In the genomic region with DNA sequence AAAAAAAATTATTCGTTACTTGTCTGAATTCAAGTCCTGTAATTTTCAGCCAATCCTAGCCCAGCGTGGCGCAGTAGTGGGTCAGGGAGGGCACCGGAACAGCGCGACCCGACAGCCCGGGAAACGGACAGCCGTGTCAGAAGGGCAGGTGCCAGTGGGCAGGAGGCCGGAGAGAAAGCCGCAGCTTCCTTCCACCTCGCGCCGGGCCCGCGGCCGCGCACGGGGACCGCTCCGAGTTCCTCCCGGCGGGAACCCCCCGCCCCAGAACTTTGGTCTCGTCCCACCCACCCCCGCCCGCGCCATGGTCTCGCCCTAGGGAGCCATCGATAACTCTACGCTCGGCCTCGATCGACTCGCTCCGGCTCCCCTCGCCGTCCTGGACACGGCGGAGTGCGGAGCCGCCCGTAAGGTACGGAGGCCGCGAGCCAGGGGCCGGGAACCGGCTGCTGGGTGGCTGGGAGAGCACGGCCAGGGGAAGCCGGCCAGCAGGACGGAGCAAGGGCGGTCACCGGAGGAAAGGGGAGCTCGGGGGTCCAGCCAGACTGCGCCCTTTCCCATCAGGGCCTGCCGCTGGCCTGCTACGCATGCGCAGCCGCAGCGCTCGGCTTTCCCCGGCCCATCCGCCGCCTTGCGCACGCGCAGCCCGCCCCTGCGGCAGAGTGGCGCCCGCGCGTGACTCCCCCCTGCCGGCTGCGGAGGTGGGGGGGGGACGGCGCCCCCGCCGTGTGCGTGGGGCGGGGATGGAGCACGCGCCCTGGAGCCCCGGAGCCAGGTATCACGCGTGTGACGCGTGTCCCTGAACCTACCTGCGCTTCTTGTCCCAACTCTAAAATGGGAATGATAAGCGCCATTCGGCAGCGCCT, we compare ENCODE assay signal across 1 cellular context.
TF ChIP-seq lines count a peak whose summit lies in the region.

A gene with protein sequence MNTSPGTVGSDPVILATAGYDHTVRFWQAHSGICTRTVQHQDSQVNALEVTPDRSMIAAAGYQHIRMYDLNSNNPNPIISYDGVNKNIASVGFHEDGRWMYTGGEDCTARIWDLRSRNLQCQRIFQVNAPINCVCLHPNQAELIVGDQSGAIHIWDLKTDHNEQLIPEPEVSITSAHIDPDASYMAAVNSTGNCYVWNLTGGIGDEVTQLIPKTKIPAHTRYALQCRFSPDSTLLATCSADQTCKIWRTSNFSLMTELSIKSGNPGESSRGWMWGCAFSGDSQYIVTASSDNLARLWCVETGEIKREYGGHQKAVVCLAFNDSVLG (plus strand): TSS at position 351 of the 863 bp plus-strand sequence. CDS start 632 bp downstream, outside the sequence.

TF ChIP-seq in HepG2, 621 proteins besides CTCF, POLR2A, EP300 and RAD21 (continued from another document and continues in another):
- TF ChIP-seq, protein P1, sequence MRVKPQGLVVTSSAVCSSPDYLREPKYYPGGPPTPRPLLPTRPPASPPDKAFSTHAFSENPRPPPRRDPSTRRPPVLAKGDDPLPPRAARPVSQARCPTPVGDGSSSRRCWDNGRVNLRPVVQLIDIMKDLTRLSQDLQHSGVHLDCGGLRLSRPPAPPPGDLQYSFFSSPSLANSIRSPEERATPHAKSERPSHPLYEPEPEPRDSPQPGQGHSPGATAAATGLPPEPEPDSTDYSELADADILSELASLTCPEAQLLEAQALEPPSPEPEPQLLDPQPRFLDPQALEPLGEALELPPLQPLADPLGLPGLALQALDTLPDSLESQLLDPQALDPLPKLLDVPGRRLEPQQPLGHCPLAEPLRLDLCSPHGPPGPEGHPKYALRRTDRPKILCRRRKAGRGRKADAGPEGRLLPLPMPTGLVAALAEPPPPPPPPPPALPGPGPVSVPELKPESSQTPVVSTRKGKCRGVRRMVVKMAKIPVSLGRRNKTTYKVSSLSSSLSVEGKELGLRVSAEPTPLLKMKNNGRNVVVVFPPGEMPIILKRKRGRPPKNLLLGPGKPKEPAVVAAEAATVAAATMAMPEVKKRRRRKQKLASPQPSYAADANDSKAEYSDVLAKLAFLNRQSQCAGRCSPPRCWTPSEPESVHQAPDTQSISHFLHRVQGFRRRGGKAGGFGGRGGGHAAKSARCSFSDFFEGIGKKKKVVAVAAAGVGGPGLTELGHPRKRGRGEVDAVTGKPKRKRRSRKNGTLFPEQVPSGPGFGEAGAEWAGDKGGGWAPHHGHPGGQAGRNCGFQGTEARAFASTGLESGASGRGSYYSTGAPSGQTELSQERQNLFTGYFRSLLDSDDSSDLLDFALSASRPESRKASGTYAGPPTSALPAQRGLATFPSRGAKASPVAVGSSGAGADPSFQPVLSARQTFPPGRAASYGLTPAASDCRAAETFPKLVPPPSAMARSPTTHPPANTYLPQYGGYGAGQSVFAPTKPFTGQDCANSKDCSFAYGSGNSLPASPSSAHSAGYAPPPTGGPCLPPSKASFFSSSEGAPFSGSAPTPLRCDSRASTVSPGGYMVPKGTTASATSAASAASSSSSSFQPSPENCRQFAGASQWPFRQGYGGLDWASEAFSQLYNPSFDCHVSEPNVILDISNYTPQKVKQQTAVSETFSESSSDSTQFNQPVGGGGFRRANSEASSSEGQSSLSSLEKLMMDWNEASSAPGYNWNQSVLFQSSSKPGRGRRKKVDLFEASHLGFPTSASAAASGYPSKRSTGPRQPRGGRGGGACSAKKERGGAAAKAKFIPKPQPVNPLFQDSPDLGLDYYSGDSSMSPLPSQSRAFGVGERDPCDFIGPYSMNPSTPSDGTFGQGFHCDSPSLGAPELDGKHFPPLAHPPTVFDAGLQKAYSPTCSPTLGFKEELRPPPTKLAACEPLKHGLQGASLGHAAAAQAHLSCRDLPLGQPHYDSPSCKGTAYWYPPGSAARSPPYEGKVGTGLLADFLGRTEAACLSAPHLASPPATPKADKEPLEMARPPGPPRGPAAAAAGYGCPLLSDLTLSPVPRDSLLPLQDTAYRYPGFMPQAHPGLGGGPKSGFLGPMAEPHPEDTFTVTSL (CRISPR knock-in tag; IDR thresholded peaks at IDR 0.05; ENCODE audit: borderline replicate concordance): no peak
- peak; percentile 98 for TF ChIP-seq POLR2AphosphoS2 (IDR thresholded peaks at IDR 0.05; ENCODE audit: low read depth, low read length)
- TF ChIP-seq, protein P2, sequence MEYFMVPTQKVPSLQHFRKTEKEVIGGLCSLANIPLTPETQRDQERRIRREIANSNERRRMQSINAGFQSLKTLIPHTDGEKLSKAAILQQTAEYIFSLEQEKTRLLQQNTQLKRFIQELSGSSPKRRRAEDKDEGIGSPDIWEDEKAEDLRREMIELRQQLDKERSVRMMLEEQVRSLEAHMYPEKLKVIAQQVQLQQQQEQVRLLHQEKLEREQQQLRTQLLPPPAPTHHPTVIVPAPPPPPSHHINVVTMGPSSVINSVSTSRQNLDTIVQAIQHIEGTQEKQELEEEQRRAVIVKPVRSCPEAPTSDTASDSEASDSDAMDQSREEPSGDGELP (IDR thresholded peaks at IDR 0.05; ENCODE audit: borderline replicate concordance, low read depth): no peak
- 0 out of 2 replicates have a peak, but pooled peaks have one; percentile 81 for TF ChIP-seq ZNF20 (CRISPR knock-in tag; IDR thresholded peaks at IDR 0.05)
- no peak for TF ChIP-seq MAFG (CRISPR knock-in tag; IDR thresholded peaks at IDR 0.05)
- TF ChIP-seq SALL1 (CRISPR knock-in tag; IDR thresholded peaks at IDR 0.05): peak; percentile 84
- TF ChIP-seq ZNF12 (CRISPR knock-in tag; IDR thresholded peaks at IDR 0.05): no peak
- TF ChIP-seq POLR2AphosphoS5 (IDR thresholded peaks at IDR 0.05; ENCODE audit: low read depth, low read length): peak; percentile 72
- TF ChIP-seq, protein P3, sequence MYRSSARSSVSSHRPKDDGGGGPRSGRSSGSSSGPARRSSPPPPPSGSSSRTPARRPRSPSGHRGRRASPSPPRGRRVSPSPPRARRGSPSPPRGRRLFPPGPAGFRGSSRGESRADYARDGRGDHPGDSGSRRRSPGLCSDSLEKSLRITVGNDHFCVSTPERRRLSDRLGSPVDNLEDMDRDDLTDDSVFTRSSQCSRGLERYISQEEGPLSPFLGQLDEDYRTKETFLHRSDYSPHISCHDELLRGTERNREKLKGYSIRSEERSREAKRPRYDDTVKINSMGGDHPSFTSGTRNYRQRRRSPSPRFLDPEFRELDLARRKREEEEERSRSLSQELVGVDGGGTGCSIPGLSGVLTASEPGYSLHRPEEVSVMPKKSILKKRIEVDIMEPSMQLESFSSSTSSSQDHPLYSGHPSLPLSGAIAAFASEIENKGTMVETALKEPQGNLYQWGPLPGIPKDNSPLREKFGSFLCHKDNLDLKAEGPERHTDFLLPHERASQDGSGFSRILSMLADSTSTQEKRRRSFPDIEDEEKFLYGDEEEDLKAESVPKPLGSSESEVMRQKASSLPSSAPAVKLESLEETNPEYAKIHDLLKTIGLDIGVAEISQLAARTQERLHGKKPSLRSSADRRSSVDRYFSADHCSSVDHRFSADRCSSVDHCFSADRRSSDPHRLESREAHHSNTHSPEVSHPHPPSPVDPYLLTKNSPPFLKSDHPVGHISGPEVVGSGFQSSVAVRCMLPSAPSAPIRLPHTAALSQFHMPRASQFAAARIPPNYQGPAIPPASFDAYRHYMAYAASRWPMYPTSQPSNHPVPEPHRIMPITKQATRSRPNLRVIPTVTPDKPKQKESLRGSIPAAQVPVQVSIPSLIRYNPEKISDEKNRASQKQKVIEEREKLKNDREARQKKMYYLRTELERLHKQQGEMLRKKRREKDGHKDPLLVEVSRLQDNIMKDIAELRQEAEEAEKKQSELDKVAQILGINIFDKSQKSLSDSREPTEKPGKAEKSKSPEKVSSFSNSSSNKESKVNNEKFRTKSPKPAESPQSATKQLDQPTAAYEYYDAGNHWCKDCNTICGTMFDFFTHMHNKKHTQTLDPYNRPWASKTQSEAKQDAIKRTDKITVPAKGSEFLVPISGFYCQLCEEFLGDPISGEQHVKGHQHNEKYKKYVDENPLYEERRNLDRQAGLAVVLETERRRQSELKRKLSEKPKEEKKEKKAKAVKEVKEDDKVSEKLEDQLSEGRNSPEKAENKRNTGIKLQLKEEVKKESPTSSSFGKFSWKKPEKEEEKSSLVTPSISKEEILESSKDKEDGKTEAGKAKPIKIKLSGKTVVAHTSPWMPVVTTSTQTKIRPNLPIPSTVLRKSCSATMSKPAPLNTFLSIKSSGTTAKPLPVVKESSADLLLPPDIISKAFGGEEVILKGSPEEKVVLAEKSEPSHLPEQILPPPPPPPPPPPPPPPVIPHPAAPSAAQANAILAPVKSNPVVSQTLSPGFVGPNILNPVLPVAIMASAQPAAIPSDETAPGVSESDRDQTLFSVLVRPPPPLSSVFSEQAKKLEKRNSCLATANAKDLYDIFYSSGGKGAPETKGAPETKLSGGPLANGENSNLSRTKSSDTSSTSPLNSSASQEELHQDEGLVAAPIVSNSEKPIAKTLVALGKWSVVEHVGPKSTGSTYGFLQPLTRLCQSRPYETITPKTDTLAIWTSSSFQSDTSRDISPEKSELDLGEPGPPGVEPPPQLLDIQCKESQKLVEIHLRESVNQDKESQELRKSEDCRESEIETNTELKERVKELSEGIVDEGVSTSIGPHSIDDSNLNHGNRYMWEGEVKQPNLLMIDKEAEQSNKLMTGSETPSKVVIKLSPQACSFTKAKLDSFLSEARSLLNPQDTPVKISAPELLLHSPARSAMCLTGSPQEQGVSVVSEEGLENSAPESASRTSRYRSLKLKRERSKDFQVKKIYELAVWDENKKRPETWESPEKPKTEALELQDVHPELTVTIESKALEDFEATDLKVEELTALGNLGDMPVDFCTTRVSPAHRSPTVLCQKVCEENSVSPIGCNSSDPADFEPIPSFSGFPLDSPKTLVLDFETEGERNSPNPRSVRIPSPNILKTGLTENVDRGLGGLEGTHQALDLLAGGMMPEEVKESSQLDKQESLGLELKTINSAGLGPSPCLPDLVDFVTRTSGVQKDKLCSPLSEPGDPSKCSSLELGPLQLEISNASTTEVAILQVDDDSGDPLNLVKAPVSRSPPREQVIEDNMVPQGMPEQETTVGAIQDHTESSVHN (CRISPR knock-in tag; IDR thresholded peaks at IDR 0.05): no peak
- TF ChIP-seq ATM (IDR thresholded peaks at IDR 0.05; ENCODE audit: borderline replicate concordance): no peak
- no peak for TF ChIP-seq TBX3 (IDR thresholded peaks at IDR 0.05; ENCODE audit: borderline replicate concordance)
- no peak for TF ChIP-seq GPN1 (CRISPR knock-in tag; IDR thresholded peaks at IDR 0.05; ENCODE audit: borderline replicate concordance)
- no peak for TF ChIP-seq PRPF4 (IDR thresholded peaks at IDR 0.05; ENCODE audit: low read depth, low read length, poor library complexity, severe bottlenecking)
- peak; percentile 74; the same call in 1 of the 2 replicates for TF ChIP-seq YEATS2 (CRISPR knock-in tag; IDR thresholded peaks at IDR 0.05; ENCODE audit: borderline replicate concordance)
- TF ChIP-seq, protein P4, sequence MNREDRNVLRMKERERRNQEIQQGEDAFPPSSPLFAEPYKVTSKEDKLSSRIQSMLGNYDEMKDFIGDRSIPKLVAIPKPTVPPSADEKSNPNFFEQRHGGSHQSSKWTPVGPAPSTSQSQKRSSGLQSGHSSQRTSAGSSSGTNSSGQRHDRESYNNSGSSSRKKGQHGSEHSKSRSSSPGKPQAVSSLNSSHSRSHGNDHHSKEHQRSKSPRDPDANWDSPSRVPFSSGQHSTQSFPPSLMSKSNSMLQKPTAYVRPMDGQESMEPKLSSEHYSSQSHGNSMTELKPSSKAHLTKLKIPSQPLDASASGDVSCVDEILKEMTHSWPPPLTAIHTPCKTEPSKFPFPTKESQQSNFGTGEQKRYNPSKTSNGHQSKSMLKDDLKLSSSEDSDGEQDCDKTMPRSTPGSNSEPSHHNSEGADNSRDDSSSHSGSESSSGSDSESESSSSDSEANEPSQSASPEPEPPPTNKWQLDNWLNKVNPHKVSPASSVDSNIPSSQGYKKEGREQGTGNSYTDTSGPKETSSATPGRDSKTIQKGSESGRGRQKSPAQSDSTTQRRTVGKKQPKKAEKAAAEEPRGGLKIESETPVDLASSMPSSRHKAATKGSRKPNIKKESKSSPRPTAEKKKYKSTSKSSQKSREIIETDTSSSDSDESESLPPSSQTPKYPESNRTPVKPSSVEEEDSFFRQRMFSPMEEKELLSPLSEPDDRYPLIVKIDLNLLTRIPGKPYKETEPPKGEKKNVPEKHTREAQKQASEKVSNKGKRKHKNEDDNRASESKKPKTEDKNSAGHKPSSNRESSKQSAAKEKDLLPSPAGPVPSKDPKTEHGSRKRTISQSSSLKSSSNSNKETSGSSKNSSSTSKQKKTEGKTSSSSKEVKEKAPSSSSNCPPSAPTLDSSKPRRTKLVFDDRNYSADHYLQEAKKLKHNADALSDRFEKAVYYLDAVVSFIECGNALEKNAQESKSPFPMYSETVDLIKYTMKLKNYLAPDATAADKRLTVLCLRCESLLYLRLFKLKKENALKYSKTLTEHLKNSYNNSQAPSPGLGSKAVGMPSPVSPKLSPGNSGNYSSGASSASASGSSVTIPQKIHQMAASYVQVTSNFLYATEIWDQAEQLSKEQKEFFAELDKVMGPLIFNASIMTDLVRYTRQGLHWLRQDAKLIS (CRISPR knock-in tag; IDR thresholded peaks at IDR 0.05): no peak
- TF ChIP-seq HIVEP1 (CRISPR knock-in tag; IDR thresholded peaks at IDR 0.05): peak; percentile 74
- TF ChIP-seq ZZZ3 (CRISPR knock-in tag; IDR thresholded peaks at IDR 0.05; ENCODE audit: borderline replicate concordance): peak; percentile 73
- no peak for TF ChIP-seq XBP1 (CRISPR knock-in tag; IDR thresholded peaks at IDR 0.05)
- TF ChIP-seq AKAP8 (CRISPR knock-in tag; IDR thresholded peaks at IDR 0.05): no peak; the same call in 1 of the 2 replicates
- TF ChIP-seq, protein P5, sequence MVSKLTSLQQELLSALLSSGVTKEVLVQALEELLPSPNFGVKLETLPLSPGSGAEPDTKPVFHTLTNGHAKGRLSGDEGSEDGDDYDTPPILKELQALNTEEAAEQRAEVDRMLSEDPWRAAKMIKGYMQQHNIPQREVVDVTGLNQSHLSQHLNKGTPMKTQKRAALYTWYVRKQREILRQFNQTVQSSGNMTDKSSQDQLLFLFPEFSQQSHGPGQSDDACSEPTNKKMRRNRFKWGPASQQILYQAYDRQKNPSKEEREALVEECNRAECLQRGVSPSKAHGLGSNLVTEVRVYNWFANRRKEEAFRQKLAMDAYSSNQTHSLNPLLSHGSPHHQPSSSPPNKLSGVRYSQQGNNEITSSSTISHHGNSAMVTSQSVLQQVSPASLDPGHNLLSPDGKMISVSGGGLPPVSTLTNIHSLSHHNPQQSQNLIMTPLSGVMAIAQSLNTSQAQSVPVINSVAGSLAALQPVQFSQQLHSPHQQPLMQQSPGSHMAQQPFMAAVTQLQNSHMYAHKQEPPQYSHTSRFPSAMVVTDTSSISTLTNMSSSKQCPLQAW (CRISPR knock-in tag; IDR thresholded peaks at IDR 0.05): peak; percentile 73
- TF ChIP-seq POGZ (CRISPR knock-in tag; IDR thresholded peaks at IDR 0.05): peak; percentile 59; the same call in 1 of the 2 replicates
- TF ChIP-seq HMG20B (CRISPR knock-in tag; conservative IDR thresholded peaks at IDR 0.05): no peak
- TF ChIP-seq SP5 (CRISPR knock-in tag; IDR thresholded peaks at IDR 0.05; ENCODE audit: borderline replicate concordance, low read depth): no peak
- TF ChIP-seq MATR3 (CRISPR knock-in tag; IDR thresholded peaks at IDR 0.05): no peak
- peak in 1 of 2 experiments; percentile 38; a peak in 2 of 4 replicates for TF ChIP-seq MAFK (conservative IDR thresholded peaks at IDR 0.05 in 1 of 2, IDR thresholded peaks at IDR 0.05 in 1 of 2; ENCODE audit: low read length in 2 of 2)
- TF ChIP-seq IKZF4 (CRISPR knock-in tag; IDR thresholded peaks at IDR 0.05; ENCODE audit: borderline replicate concordance, low read depth, not compliant biosample characterization): peak; percentile 86
